ENCODE assay signal across 10 cellular contexts in the genomic region with DNA sequence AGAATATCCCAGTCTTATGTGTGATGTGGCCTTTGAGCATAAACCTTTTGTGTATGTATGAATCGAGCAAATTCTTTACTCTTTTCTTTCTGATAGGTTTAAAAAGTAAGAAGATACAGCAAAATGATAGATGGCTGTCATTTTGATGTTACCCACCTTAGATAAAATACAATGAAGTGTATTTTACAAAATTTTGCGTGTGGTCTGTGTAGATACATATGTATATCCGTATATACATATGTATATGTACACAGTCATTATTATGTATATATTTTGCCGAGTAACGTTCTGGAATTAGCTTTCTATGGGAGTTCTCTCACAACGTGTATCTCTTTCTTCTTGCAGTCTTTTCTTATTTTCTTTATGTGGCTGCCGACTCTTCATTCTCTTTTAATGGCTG.
"Had no signal": no experiment of that assay in that cellular context is flagged by ENCODE, and none has a peak within 500 bp of the region (broad histone marks: within the 10 kb centered on the region; RNA-seq: fewer than 3 reads in every experiment).

No MANE protein-coding gene starts in this region.

- H3K4me3 ChIP-seq: GM23248 had no signal

- ATAC-seq: HCT116 had no signal

- H3K4me3 Mint-ChIP-seq: HFFc6 had no signal

- H3K36me3 ChIP-seq: HAP-1 had no signal

- FAIRE-seq: H1, H54 had no signal

- H3K9ac ChIP-seq: GM23248 had no signal

- H2AFZ ChIP-seq: GM23248 had no signal

- H3K9me3 Mint-ChIP-seq: H9, HFFc6 had no signal

- H3K27ac ChIP-seq: GM23248 had no signal

- DNase-seq: GM23248, GOT3, H7, H9, HCEC 1CT, HFFc6 had no signal

- H3K9me3 ChIP-seq: HAP-1 had no signal

- H3K27ac Mint-ChIP-seq: HFFc6 had no signal
